11 cellular contexts compared by ENCODE assay signal in genomic region chr6:15389079-15389758, GRCh38.
A peak's percentile ranks its signal among the peaks of the same experiment; 100 is the strongest.
DNase-seq lines count a peak whose midpoint lies in the region; ATAC-seq and TF ChIP-seq lines count a peak whose summit lies in the region.
"Had no signal": no experiment of that assay in that cellular context is flagged by ENCODE, and none has a peak within 500 bp of the region (broad histone marks: within the 10 kb centered on the region; RNA-seq: fewer than 3 reads in every experiment).

No MANE protein-coding gene starts in this region.

- H3K9me3 ChIP-seq in cardiac muscle cell (ENCODE audit: low read depth) (no peaks in the 10 kb centered on the region), sigmoid colon (no peaks in the 10 kb centered on the region)
- H3K9me3 ChIP-seq: tibial artery had no signal

- CTCF ChIA-PET in activated CD4-positive, alpha-beta T cell treated with anti-CD3 and anti-CD28 coated beads for 36 hours (lab: Charles Lee), result interaction anchor here (0.7 to 2.6 kb wide), 4 partner anchors 11 to 124 kb away, joined by 3 to 16 read pairs (median 6); no protein-coding TSS in a partner anchor
- CTCF ChIA-PET in activated B cell treated with CpG ODN at 0.5 μM for 24 hours (lab: Charles Lee), result interaction anchor here (0.7 to 2.0 kb wide), 12 partner anchors 10 to 1481 kb away, joined by 3 to 9 read pairs (median 6); no protein-coding TSS in a partner anchor

- peak; percentile 29 for ATAC-seq in activated CD4-positive, alpha-beta T cell treated with anti-CD3 and anti-CD28 coated beads for 36 hours
- ATAC-seq in activated B cell treated with CpG ODN at 0.5 μM for 24 hours (ENCODE audit: low read depth), result no peak
- no peak for ATAC-seq in GM21381 (IDR thresholded peaks at IDR 0.05; ENCODE audit: unreplicated experiment)
- no peak for ATAC-seq in GM18858 (IDR thresholded peaks at IDR 0.05; ENCODE audit: unreplicated experiment)

- DNase-seq in activated CD4-positive, alpha-beta T cell treated with anti-CD3 and anti-CD28 coated beads for 36 hours, result peak; percentile 29
- no peak for DNase-seq in activated CD4-positive, alpha-beta T cell treated with anti-CD3 and anti-CD28 coated beads for 48 hours
- DNase-seq in activated B cell treated with CpG ODN at 0.5 μM for 24 hours, result no peak
- peak; percentile 30 to 54 for DNase-seq in cardiac muscle cell (ENCODE audit: low read depth in 1 of 2, low spot score in 1 of 2)
- DNase-seq in sigmoid colon, result peak; percentile 72
- no peak for DNase-seq in NCI-H146 treated with DMSO at 0.1 percent for 48 hours (lab: John Stamatoyannopoulos, UW; ENCODE audit: unreplicated experiment)
- DNase-seq: ACHN, NCI-H1105 treated with DMSO at 0.1 percent for 48 hours had no signal

- POLR2A ChIA-PET in activated CD4-positive, alpha-beta T cell treated with anti-CD3 and anti-CD28 coated beads for 36 hours (lab: Charles Lee), result interaction anchor here (0.6 kb wide), 1 partner anchor 136 kb away, joined by 4 read pairs; no protein-coding TSS in a partner anchor
- POLR2A ChIA-PET in activated B cell treated with CpG ODN at 0.5 μM for 24 hours (lab: Charles Lee), result no interaction called here

- TF ChIP-seq CTCF in activated B cell treated with CpG ODN at 0.5 μM for 24 hours (IDR thresholded peaks at IDR 0.05) (no peak), cardiac muscle cell (IDR thresholded peaks at IDR 0.05; ENCODE audit: low read depth, low read length) (no peak), sigmoid colon (IDR thresholded peaks at IDR 0.05) (no peak)

- H3K4me1 ChIP-seq in cardiac muscle cell (ENCODE audit: low read depth) (peaks cover 60% of the 10 kb centered on the region), sigmoid colon (peaks cover 0 to 54% (median 43%) of the 10 kb centered on the region in 4 donors)

- H3K27ac ChIP-seq in cardiac muscle cell (peak overlapping the region; percentile 65), sigmoid colon (peak overlapping the region in 3 of 4 donors; percentile 9 to 64 (median 51))
- H3K27ac ChIP-seq: tibial artery had no signal

- no peak for TF ChIP-seq POLR2A in sigmoid colon (IDR thresholded peaks at IDR 0.05)

- H3K27ac Mint-ChIP-seq in activated CD4-positive, alpha-beta T cell treated with anti-CD3 and anti-CD28 coated beads for 36 hours, result peak overlapping the region; percentile 63
- H3K27ac Mint-ChIP-seq in activated B cell treated with CpG ODN at 0.5 μM for 24 hours, result peak overlapping the region; percentile 14

- 88 to 92% methylated on average over 6 of the region's 6 CpGs for WGBS in sigmoid colon, 2 donors

- TF ChIP-seq EP300 in sigmoid colon (IDR thresholded peaks at IDR 0.05), result no peak

- no peaks in the 10 kb centered on the region for H3K36me3 ChIP-seq in cardiac muscle cell
- H3K36me3 ChIP-seq in sigmoid colon, result no peaks in the 10 kb centered on the region
- H3K36me3 ChIP-seq: tibial artery had no signal

- no peaks in the 10 kb centered on the region for H3K27me3 Mint-ChIP-seq in activated CD4-positive, alpha-beta T cell treated with anti-CD3 and anti-CD28 coated beads for 36 hours
- no peaks in the 10 kb centered on the region for H3K27me3 Mint-ChIP-seq in activated B cell treated with CpG ODN at 0.5 μM for 24 hours

- H3K27me3 ChIP-seq in cardiac muscle cell, result no peaks in the 10 kb centered on the region
- H3K27me3 ChIP-seq in sigmoid colon, result no peaks in the 10 kb centered on the region
- H3K27me3 ChIP-seq: tibial artery had no signal

- H3K9me3 Mint-ChIP-seq in activated CD4-positive, alpha-beta T cell treated with anti-CD3 and anti-CD28 coated beads for 36 hours (ENCODE audit: low read depth), result no peaks in the 10 kb centered on the region
- no peaks in the 10 kb centered on the region for H3K9me3 Mint-ChIP-seq in activated B cell treated with CpG ODN at 0.5 μM for 24 hours

- peaks cover 28% of the 10 kb centered on the region for H3K36me3 Mint-ChIP-seq in activated CD4-positive, alpha-beta T cell treated with anti-CD3 and anti-CD28 coated beads for 36 hours (ENCODE audit: low read depth)
- H3K36me3 Mint-ChIP-seq in activated B cell treated with CpG ODN at 0.5 μM for 24 hours (ENCODE audit: low read depth), result peaks cover 8% of the 10 kb centered on the region

- intact Hi-C loops in activated CD4-positive, alpha-beta T cell treated with anti-CD3 and anti-CD28 coated beads for 36 hours (cut with DNase I, micrococcal nuclease), result no loop called here
- intact Hi-C loops in activated B cell treated with CpG ODN at 0.5 μM for 24 hours (cut with micrococcal nuclease) (loop anchor here (2.0 to 5.0 kb wide), 3 partner anchors 33 to 1480 kb away; no protein-coding TSS in a partner anchor), sigmoid colon (cut with DNase I) (loop anchor here (1.0 kb wide), 1 partner anchor 11 kb away; no protein-coding TSS in a partner anchor)

- H3K4me3 ChIP-seq in cardiac muscle cell (no peak overlapping the region), sigmoid colon (no peak overlapping the region)
- H3K4me3 ChIP-seq: tibial artery had no signal

- H3K4me1 Mint-ChIP-seq in activated CD4-positive, alpha-beta T cell treated with anti-CD3 and anti-CD28 coated beads for 36 hours, result peaks cover 81% of the 10 kb centered on the region
- peaks cover 76% of the 10 kb centered on the region for H3K4me1 Mint-ChIP-seq in activated B cell treated with CpG ODN at 0.5 μM for 24 hours

- no peak overlapping the region for H3K4me3 Mint-ChIP-seq in activated CD4-positive, alpha-beta T cell treated with anti-CD3 and anti-CD28 coated beads for 36 hours
- peak overlapping the region; percentile 42 for H3K4me3 Mint-ChIP-seq in activated B cell treated with CpG ODN at 0.5 μM for 24 hours

Comparison
In these comparisons a context has a peak if more than half of its experiments do, and no peak if none do; other contexts are left out.
1. DNase-seq: peak in activated CD4-positive, alpha-beta T cell treated with anti-CD3 and anti-CD28 coated beads for 36 hours (single experiment), cardiac muscle cell (2 of 2) and sigmoid colon (single experiment); none in activated CD4-positive, alpha-beta T cell treated with anti-CD3 and anti-CD28 coated beads for 48 hours (single experiment), activated B cell treated with CpG ODN at 0.5 μM for 24 hours (single experiment) and NCI-H146 treated with DMSO at 0.1 percent for 48 hours (single experiment).
2. intact Hi-C loops: an anchor here in activated B cell treated with CpG ODN at 0.5 μM for 24 hours (2.0 to 5.0 kb wide) and sigmoid colon (1.0 kb wide); none called in activated CD4-positive, alpha-beta T cell treated with anti-CD3 and anti-CD28 coated beads for 36 hours.